Comparison of ENCODE assay signal across 8 cellular contexts in the genomic region with DNA sequence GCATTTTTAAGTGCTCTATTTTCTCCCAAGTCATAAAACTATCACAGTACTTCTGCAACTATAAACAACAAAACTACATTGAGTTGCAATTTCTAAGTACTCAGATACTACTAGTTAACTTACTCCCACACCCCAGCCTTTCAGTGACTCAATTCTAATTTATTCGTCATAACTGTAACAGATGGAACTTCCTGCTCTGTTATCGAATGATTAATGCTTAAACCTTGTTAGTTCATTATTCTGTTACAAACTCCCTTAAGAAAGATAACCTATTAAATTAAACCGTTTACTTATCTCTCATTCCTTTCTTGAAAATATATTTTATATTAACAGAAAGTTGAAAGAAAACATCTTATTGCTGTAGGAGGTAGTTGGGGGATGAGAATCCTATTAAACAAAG. TPM values are rescaled to one million over a fixed set of nuclear protein-coding genes. Genes with fewer than 3 reads are reported as not detected.
DNase-seq lines count a peak whose midpoint lies in the region; ATAC-seq and TF ChIP-seq lines count a peak whose summit lies in the region.

No MANE protein-coding gene starts in this region.

- H3K4me3 ChIP-seq in GM23338, result no peak overlapping the region
- no peak overlapping the region for H3K4me3 ChIP-seq in CD8-positive, alpha-beta memory T cell (ENCODE audit: low read length)

- H3K9me3 ChIP-seq in CD8-positive, alpha-beta memory T cell (ENCODE audit: low read length), result no peaks in the 10 kb centered on the region

- DNase-seq in GM23338 (ENCODE audit: low spot score), result no peak
- peak; percentile 82 for DNase-seq in M059J (ENCODE audit: low read depth)
- peak; percentile 96 for DNase-seq in kidney glomerular epithelial cell (lab: John Stamatoyannopoulos, UW)
- no peak for DNase-seq in naive thymus-derived CD8-positive, alpha-beta T cell
- DNase-seq in activated naive CD4-positive, alpha-beta T cell treated with anti-CD3 and anti-CD28 coated beads, Interleukin-2, amount 50 U/mL, for 16 hours, result no peak
- no peak for DNase-seq in CD8-positive, alpha-beta memory T cell
- DNase-seq in germinal center (ENCODE audit: low spot score), result no peak

- 0 out of 2 replicates have a peak overlapping the region, but pooled peaks have one; percentile 11 for H3K4me2 ChIP-seq in GM23338

- CTCF ChIA-PET in CD8-positive, alpha-beta memory T cell (lab: Charles Lee), result no interaction called here

- H3K79me2 ChIP-seq in GM23338 (replicated peaks; ENCODE audit: insufficient read depth), result no peaks in the 10 kb centered on the region

- peaks cover 2% of the 10 kb centered on the region for H3K27me3 Mint-ChIP-seq in GM23338 (ENCODE audit: insufficient read depth, low read depth, poor library complexity)
- H3K27me3 Mint-ChIP-seq in naive thymus-derived CD8-positive, alpha-beta T cell, result peaks cover 0 to 5% (median 4%) of the 10 kb centered on the region in 5 donors
- H3K27me3 Mint-ChIP-seq in CD8-positive, alpha-beta memory T cell, result peaks cover 0 to 4% of the 10 kb centered on the region in 2 donors

- TF ChIP-seq CTCF in GM23338 (conservative IDR thresholded peaks at IDR 0.05; ENCODE audit: low read depth in 2 of 2), result no peak

- no peak overlapping the region for H3K4me3 Mint-ChIP-seq in GM23338
- no peak overlapping the region for H3K4me3 Mint-ChIP-seq in naive thymus-derived CD8-positive, alpha-beta T cell
- H3K4me3 Mint-ChIP-seq in CD8-positive, alpha-beta memory T cell, result no peak overlapping the region

- no peaks in the 10 kb centered on the region for H4K20me1 ChIP-seq in GM23338 (replicated peaks; ENCODE audit: insufficient read depth)

- no peaks in the 10 kb centered on the region for H3K36me3 ChIP-seq in GM23338 (ENCODE audit: insufficient read depth)
- no peaks in the 10 kb centered on the region for H3K36me3 ChIP-seq in CD8-positive, alpha-beta memory T cell (ENCODE audit: insufficient read depth, low read length)

- H3K9me3 Mint-ChIP-seq in GM23338, result 0 out of 3 replicates have a peak, but pooled peaks cover 3% of the 10 kb centered on the region
- peaks cover 0 to 5% (median 0%) of the 10 kb centered on the region in 9 donors for H3K9me3 Mint-ChIP-seq in naive thymus-derived CD8-positive, alpha-beta T cell
- H3K9me3 Mint-ChIP-seq in CD8-positive, alpha-beta memory T cell, result peaks cover 0 to 3% (median 0%) of the 10 kb centered on the region in 5 donors

- H3K27ac ChIP-seq in GM23338 (ENCODE audit: low read depth), result no peak overlapping the region
- H3K27ac ChIP-seq in CD8-positive, alpha-beta memory T cell (ENCODE audit: low read depth, low read length), result no peak overlapping the region

- H3K27me3 ChIP-seq in GM23338 (ENCODE audit: insufficient read depth), result no peaks in the 10 kb centered on the region
- H3K27me3 ChIP-seq in CD8-positive, alpha-beta memory T cell (ENCODE audit: insufficient read depth, low read length, poor library complexity, severe bottlenecking), result no peaks in the 10 kb centered on the region

- no peaks in the 10 kb centered on the region; the same call in 2 of the 3 replicates for H3K36me3 Mint-ChIP-seq in GM23338 (ENCODE audit: low read depth)
- H3K36me3 Mint-ChIP-seq in naive thymus-derived CD8-positive, alpha-beta T cell, result no peaks in the 10 kb centered on the region
- H3K36me3 Mint-ChIP-seq in CD8-positive, alpha-beta memory T cell, result no peaks in the 10 kb centered on the region

- POLR2A ChIA-PET in naive thymus-derived CD8-positive, alpha-beta T cell (lab: Charles Lee), result no interaction called here
- POLR2A ChIA-PET in CD8-positive, alpha-beta memory T cell (lab: Charles Lee), result no interaction called here

- no peak overlapping the region for H3K27ac Mint-ChIP-seq in GM23338
- no peak overlapping the region for H3K27ac Mint-ChIP-seq in naive thymus-derived CD8-positive, alpha-beta T cell
- peak overlapping the region in 1 of 8 donors; percentile 5 for H3K27ac Mint-ChIP-seq in CD8-positive, alpha-beta memory T cell

- peak; percentile 92 for ATAC-seq in GM18499 (IDR thresholded peaks at IDR 0.05; ENCODE audit: insufficient read depth, unreplicated experiment)
- no peak for ATAC-seq in GM23338
- no peak for ATAC-seq in naive thymus-derived CD8-positive, alpha-beta T cell

- H3K4me1 Mint-ChIP-seq in GM23338, result peaks cover 9% of the 10 kb centered on the region
- H3K4me1 Mint-ChIP-seq in naive thymus-derived CD8-positive, alpha-beta T cell, result peaks cover 0 to 4% (median 3%) of the 10 kb centered on the region in 4 donors
- H3K4me1 Mint-ChIP-seq in CD8-positive, alpha-beta memory T cell, result no peaks in the 10 kb centered on the region

- H3K9me2 ChIP-seq in GM23338 (ENCODE audit: insufficient read depth), result no peaks in the 10 kb centered on the region

- no peaks in the 10 kb centered on the region for H3F3A ChIP-seq in GM23338 (replicated peaks; ENCODE audit: low read depth)

- no peak overlapping the region for H2AFZ ChIP-seq in GM23338

- peaks cover 11% of the 10 kb centered on the region for H3K4me1 ChIP-seq in GM23338 (ENCODE audit: insufficient read depth)
- H3K4me1 ChIP-seq in CD8-positive, alpha-beta memory T cell (ENCODE audit: insufficient read depth, low read length), result no peaks in the 10 kb centered on the region

TF ChIP-seq in GM23338, 12 proteins besides CTCF, POLR2A, EP300 and RAD21 (continues in another document):
- TF ChIP-seq ZNF331 (CRISPR knock-in tag; IDR thresholded peaks at IDR 0.05; ENCODE audit: low read depth), result no peak
- no peak for TF ChIP-seq NANOG (IDR thresholded peaks at IDR 0.05; ENCODE audit: borderline replicate concordance)
- no peak for TF ChIP-seq CREB1 (CRISPR knock-in tag; IDR thresholded peaks at IDR 0.05; ENCODE audit: low read depth)
- TF ChIP-seq REST (IDR thresholded peaks at IDR 0.05; ENCODE audit: unreplicated experiment), result no peak

RNA-seq across cellular contexts. Expression of gene TNFAIP6, which starts 17.0 kb away (rescaled TPM):
- total RNA-seq in GM23338 (2014; rRNA removed; shearing (Covaris generic)), result 2.9 and 3.2 TPM in 2 replicates
- 6.1 and 6.7 TPM in 2 replicates for polyA plus RNA-seq in GM23338 (2016; fragmentation: Nextera tagmentation; extraction: Ambion mirVana)
- total RNA-seq in M059J (2014; rRNA removed; shearing (Covaris generic)), result not detected in 2 replicates
- not detected for total RNA-seq in naive thymus-derived CD8-positive, alpha-beta T cell
- polyA plus RNA-seq in naive thymus-derived CD8-positive, alpha-beta T cell, result not detected
- not detected for total RNA-seq in CD8-positive, alpha-beta memory T cell
- not detected for polyA plus RNA-seq in CD8-positive, alpha-beta memory T cell

RNA-seq across cellular contexts. Expression of gene RIF1, which starts 35.3 kb away (rescaled TPM):
- total RNA-seq in GM23338 (2014; rRNA removed; shearing (Covaris generic)), result 113 and 134 TPM in 2 replicates
- polyA plus RNA-seq in GM23338 (2016; fragmentation: Nextera tagmentation; extraction: Ambion mirVana), result 50.6 and 68.5 TPM in 2 replicates
- 16.8 and 23.9 TPM in 2 replicates for total RNA-seq in M059J (2014; rRNA removed; shearing (Covaris generic))
- 10 to 100 TPM; 56.0 to 69.4 TPM for total RNA-seq in naive thymus-derived CD8-positive, alpha-beta T cell
- polyA plus RNA-seq in naive thymus-derived CD8-positive, alpha-beta T cell, result 10 to 100 TPM; 24.0 to 31.5 (median 27.4) TPM
- 10 to 100 TPM; 72.4 to 73.1 TPM for total RNA-seq in CD8-positive, alpha-beta memory T cell
- 39.5 TPM for polyA plus RNA-seq in CD8-positive, alpha-beta memory T cell

Comparison
In these comparisons a context has a peak if more than half of its experiments do, and no peak if none do; other contexts are left out.
1. DNase-seq: peak in M059J (single experiment) and kidney glomerular epithelial cell (single experiment); none in GM23338 (single experiment), naive thymus-derived CD8-positive, alpha-beta T cell (0 of 10), activated naive CD4-positive, alpha-beta T cell treated with anti-CD3 and anti-CD28 coated beads, Interleukin-2, amount 50 U/mL, for 16 hours (single experiment), CD8-positive, alpha-beta memory T cell (0 of 5) and germinal center (single experiment).